In the genomic region with DNA sequence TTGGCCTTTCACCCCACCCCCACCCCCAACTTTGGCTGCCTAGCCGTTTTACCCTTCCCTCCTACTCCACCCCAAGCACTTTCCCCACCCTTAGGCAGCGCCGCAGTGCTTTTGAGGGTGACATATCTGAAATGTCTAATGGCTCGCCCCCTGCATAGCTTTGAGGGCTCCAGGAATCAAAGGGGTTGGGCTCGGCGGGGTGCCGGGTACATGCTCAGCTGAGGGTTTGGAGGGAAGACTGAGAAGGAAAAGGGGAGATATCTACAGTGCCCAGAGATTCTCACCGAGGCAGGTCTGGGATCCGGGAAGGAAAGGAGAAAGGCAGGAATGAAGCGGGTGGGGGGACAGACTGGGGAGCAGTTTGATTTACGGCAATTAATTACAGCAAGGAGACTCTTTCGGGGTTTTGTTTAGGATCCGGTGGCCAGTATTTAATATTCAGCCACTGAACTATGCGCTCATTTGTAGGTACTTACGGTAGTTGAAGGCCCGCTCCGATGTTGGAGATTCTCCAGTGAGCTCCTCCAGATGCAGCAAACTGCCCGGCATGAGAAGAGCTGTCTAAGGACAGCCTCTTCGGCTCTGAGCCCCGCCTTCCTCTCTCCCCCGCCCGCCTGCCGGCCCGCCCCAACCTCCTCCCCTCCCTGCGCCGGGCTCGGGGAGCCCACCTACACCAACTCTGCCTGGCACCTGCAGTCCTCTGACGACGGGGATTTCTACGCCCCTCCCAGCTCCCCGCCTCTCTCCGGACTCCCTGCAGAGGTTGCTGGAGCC, we compare ENCODE assay signal across 11 cellular contexts. TPM values are rescaled to one million over a fixed set of nuclear protein-coding genes. Genes with fewer than 3 reads are reported as not detected.
DNase-seq lines count a peak whose midpoint lies in the region; ATAC-seq, FAIRE-seq and TF ChIP-seq lines count a peak whose summit lies in the region.
"Had no signal": no experiment of that assay in that cellular context is flagged by ENCODE, and none has a peak within 500 bp of the region (broad histone marks: within the 10 kb centered on the region; RNA-seq: fewer than 3 reads in every experiment).

A gene with protein sequence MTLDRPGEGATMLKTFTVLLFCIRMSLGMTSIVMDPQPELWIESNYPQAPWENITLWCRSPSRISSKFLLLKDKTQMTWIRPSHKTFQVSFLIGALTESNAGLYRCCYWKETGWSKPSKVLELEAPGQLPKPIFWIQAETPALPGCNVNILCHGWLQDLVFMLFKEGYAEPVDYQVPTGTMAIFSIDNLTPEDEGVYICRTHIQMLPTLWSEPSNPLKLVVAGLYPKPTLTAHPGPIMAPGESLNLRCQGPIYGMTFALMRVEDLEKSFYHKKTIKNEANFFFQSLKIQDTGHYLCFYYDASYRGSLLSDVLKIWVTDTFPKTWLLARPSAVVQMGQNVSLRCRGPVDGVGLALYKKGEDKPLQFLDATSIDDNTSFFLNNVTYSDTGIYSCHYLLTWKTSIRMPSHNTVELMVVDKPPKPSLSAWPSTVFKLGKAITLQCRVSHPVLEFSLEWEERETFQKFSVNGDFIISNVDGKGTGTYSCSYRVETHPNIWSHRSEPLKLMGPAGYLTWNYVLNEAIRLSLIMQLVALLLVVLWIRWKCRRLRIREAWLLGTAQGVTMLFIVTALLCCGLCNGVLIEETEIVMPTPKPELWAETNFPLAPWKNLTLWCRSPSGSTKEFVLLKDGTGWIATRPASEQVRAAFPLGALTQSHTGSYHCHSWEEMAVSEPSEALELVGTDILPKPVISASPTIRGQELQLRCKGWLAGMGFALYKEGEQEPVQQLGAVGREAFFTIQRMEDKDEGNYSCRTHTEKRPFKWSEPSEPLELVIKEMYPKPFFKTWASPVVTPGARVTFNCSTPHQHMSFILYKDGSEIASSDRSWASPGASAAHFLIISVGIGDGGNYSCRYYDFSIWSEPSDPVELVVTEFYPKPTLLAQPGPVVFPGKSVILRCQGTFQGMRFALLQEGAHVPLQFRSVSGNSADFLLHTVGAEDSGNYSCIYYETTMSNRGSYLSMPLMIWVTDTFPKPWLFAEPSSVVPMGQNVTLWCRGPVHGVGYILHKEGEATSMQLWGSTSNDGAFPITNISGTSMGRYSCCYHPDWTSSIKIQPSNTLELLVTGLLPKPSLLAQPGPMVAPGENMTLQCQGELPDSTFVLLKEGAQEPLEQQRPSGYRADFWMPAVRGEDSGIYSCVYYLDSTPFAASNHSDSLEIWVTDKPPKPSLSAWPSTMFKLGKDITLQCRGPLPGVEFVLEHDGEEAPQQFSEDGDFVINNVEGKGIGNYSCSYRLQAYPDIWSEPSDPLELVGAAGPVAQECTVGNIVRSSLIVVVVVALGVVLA (N-terminal part only) (minus strand): TSS at position 569 of the 774 bp plus-strand sequence. CDS start 2,632 bp downstream, outside the sequence.

- H3K9ac ChIP-seq in NT2/D1 (ENCODE audit: insufficient read length, low read depth), result no peak within 1 kb of the TSS
- no peak within 1 kb of the TSS for H3K9ac ChIP-seq in parathyroid adenoma

- no peaks in the 10 kb centered on the region for H3K36me3 ChIP-seq in NT2/D1 (ENCODE audit: insufficient read depth, insufficient read length, low read length)
- no peaks in the 10 kb centered on the region for H3K36me3 ChIP-seq in parathyroid adenoma (ENCODE audit: control insufficient read depth, insufficient read depth, low read length)
- H3K36me3 ChIP-seq: tibial artery had no signal

- intact Hi-C loops in cardiac septum (cut with DNase I), result no loop called here

- DNase-seq in NT2/D1 (ENCODE audit: low read depth, low spot score) (peak; percentile 30), cardiac septum (ENCODE audit: low spot score) (no peak), urothelium cell line (ENCODE audit: low spot score) (no peak), DMS153 (lab: John Stamatoyannopoulos, UW) (no peak)
- no peak for DNase-seq in activated T-cell treated with anti-CD3 and anti-CD28 coated beads, Interleukin-2, amount 50 U/mL, for 1 hour
- DNase-seq: tibial artery had no signal

- H3K9me3 ChIP-seq in NT2/D1 (ENCODE audit: insufficient read depth, low read length) (no peaks in the 10 kb centered on the region), parathyroid adenoma (ENCODE audit: control insufficient read depth, low read length) (no peaks in the 10 kb centered on the region)
- H3K9me3 ChIP-seq: tibial artery had no signal

- H3K79me2 ChIP-seq in parathyroid adenoma, result no peaks in the 10 kb centered on the region

- no peak for TF ChIP-seq CTCF in parathyroid adenoma (IDR thresholded peaks at IDR 0.05)

- no peaks in the 10 kb centered on the region for H3K27me3 ChIP-seq in NT2/D1 (ENCODE audit: insufficient read depth, insufficient read length)
- H3K27me3 ChIP-seq in parathyroid adenoma (ENCODE audit: control insufficient read depth, insufficient read depth, low read length), result no peaks in the 10 kb centered on the region
- H3K27me3 ChIP-seq: tibial artery had no signal

- ATAC-seq in GM18907 (IDR thresholded peaks at IDR 0.05; ENCODE audit: unreplicated experiment) (peak; percentile 69), HG02798 (IDR thresholded peaks at IDR 0.05; ENCODE audit: poor library complexity, unreplicated experiment) (no peak)
- ATAC-seq: GM12878 had no signal

- H3K4me2 ChIP-seq in parathyroid adenoma (ENCODE audit: low read length), result peak within 1 kb of the TSS; percentile 66

- H3K4me3 ChIP-seq in NT2/D1 (ENCODE audit: insufficient read length, low read depth) (peak within 1 kb of the TSS; percentile 30), parathyroid adenoma (ENCODE audit: low read depth, low read length) (peak within 1 kb of the TSS; percentile 33)
- H3K4me3 ChIP-seq: GM12878 had no signal

- no peak within 1 kb of the TSS for H3K27ac ChIP-seq in parathyroid adenoma
- H3K27ac ChIP-seq: tibial artery had no signal

- FAIRE-seq in urothelium cell line (lab: Jason Lieb, UNC), result no peak
- FAIRE-seq: frontal cortex, GM12878 had no signal

- H2AFZ ChIP-seq in parathyroid adenoma, result peak within 1 kb of the TSS; percentile 76

- H3K4me1 ChIP-seq in NT2/D1 (ENCODE audit: insufficient read depth, insufficient read length) (no peaks in the 10 kb centered on the region), parathyroid adenoma (no peaks in the 10 kb centered on the region)

RNA-seq across cellular contexts. Expression of the gene that starts here (rescaled TPM):
- total RNA-seq in cardiac septum, result 16.3 TPM
